20 cellular contexts compared by ENCODE assay signal in genomic region chr16:72646615-72647014, GRCh38.
DNase-seq lines count a peak whose midpoint lies in the region; ATAC-seq, FAIRE-seq and TF ChIP-seq lines count a peak whose summit lies in the region.
"Had no signal": no experiment of that assay in that cellular context is flagged by ENCODE, and none has a peak within 500 bp of the region (broad histone marks: within the 10 kb centered on the region; RNA-seq: fewer than 3 reads in every experiment).

No MANE protein-coding gene starts in this region.

- TF ChIP-seq RAD21 in GM12878 (IDR thresholded peaks at IDR 0.05; ENCODE audit: insufficient read depth, low read depth, low read length) = no peak

- H3K9me3 Mint-ChIP-seq in Calu3 (ENCODE audit: low read depth, unreplicated experiment) = no peaks in the 10 kb centered on the region

- H2AFZ ChIP-seq in GM12878 (ENCODE audit: control insufficient read depth, low read depth, low read length) = no peak overlapping the region
- H2AFZ ChIP-seq in Karpas-422 (ENCODE audit: low read length) = no peak overlapping the region
- H2AFZ ChIP-seq: GM23338 had no signal

- BruUV-seq in A673 (replicated peaks; lab: Mats Ljungman, UMichigan) (no TSS peak), GM12878 (replicated peaks; lab: Mats Ljungman, UMichigan) (no TSS peak), Calu3 (replicated peaks; lab: Mats Ljungman, UMichigan) (no TSS peak)

- RAD21 ChIA-PET in GM12878 (lab: Charles Lee; ENCODE audit: unreplicated experiment) = no interaction called here

- intact Hi-C loops in A673 (cut with micrococcal nuclease; ENCODE audit: unreplicated experiment) (no loop called here), GM12878 (cut with micrococcal nuclease; ENCODE audit: unreplicated experiment) (no loop called here), Calu3 (cut with micrococcal nuclease; ENCODE audit: unreplicated experiment) (no loop called here)

- no peaks in the 10 kb centered on the region for H3K4me1 ChIP-seq in A673 (ENCODE audit: insufficient read depth, low read length, poor library complexity, severe bottlenecking)
- no peaks in the 10 kb centered on the region for H3K4me1 ChIP-seq in BE2C
- peaks cover 6% of the 10 kb centered on the region; the same call in 1 of the 2 replicates for H3K4me1 ChIP-seq in GM12878 (ENCODE audit: control insufficient read depth, insufficient read depth, low read length)
- H3K4me1 ChIP-seq in Karpas-422 (ENCODE audit: low read length) = no peaks in the 10 kb centered on the region
- H3K4me1 ChIP-seq: Peyer's patch had no signal

- H3K4me2 ChIP-seq in GM12878 (ENCODE audit: control insufficient read depth, insufficient read depth) (no peak overlapping the region), Karpas-422 (ENCODE audit: low read depth, low read length, poor library complexity, severe bottlenecking) (no peak overlapping the region)

- H3K36me3 ChIP-seq in A673 (ENCODE audit: insufficient read depth, low read length, poor library complexity, severe bottlenecking) (no peaks in the 10 kb centered on the region), BE2C (no peaks in the 10 kb centered on the region), GM12878 (ENCODE audit: control insufficient read depth in 2 of 2, insufficient read depth in 2 of 2, low read length in 1 of 2) (no peaks in the 10 kb centered on the region), Karpas-422 (ENCODE audit: insufficient read depth, low read length) (no peaks in the 10 kb centered on the region)
- H3K36me3 ChIP-seq: Peyer's patch had no signal

- H3K27ac ChIP-seq in A673 (ENCODE audit: low read depth, low read length, poor library complexity, severe bottlenecking) = no peak overlapping the region
- H3K27ac ChIP-seq in GM12878 (ENCODE audit: control insufficient read depth, insufficient read depth) = no peak overlapping the region
- no peak overlapping the region for H3K27ac ChIP-seq in Karpas-422 (ENCODE audit: low read length)
- H3K27ac ChIP-seq: Peyer's patch had no signal

- SMC1A ChIA-PET in GM12878 (lab: Charles Lee; ENCODE audit: uncharacterized antibody, unreplicated experiment) = no interaction called here

- H3K27me3 ChIP-seq in A673 (replicated peaks; ENCODE audit: insufficient read depth, low read depth, low read length, poor library complexity) = no peaks in the 10 kb centered on the region
- H3K27me3 ChIP-seq in BE2C = no peaks in the 10 kb centered on the region
- H3K27me3 ChIP-seq in GM12878 (replicated peaks in 1 of 2; ENCODE audit: control insufficient read depth in 2 of 2, insufficient read depth in 2 of 2, low read length in 1 of 2) = no peaks in the 10 kb centered on the region
- H3K27me3 ChIP-seq in Karpas-422 (ENCODE audit: low read length) = no peaks in the 10 kb centered on the region
- H3K27me3 ChIP-seq: Peyer's patch had no signal

- H3K36me3 Mint-ChIP-seq in Calu3 (ENCODE audit: insufficient read depth, unreplicated experiment) = no peaks in the 10 kb centered on the region
- H3K36me3 Mint-ChIP-seq: CD14-positive monocyte, T-cell had no signal

- TF ChIP-seq EP300 in GM12878 (IDR thresholded peaks at IDR 0.05; ENCODE audit: borderline replicate concordance in 1 of 2, control insufficient read depth in 1 of 2, low read depth in 2 of 2, low read length in 2 of 2) = no peak

- H3K27ac Mint-ChIP-seq in Calu3 (ENCODE audit: unreplicated experiment) = no peak overlapping the region
- H3K27ac Mint-ChIP-seq: CD14-positive monocyte, IgD-negative memory B cell, T-cell had no signal

- POLR2A ChIA-PET in A673 (lab: Charles Lee; ENCODE audit: low non-redundant PET) (no interaction called here), GM12878 (lab: Charles Lee) (no interaction called here)

- FAIRE-seq in GM12878 (lab: Jason Lieb, UNC) = no peak
- FAIRE-seq: HTR-8/SVneo had no signal

- CTCF ChIA-PET in A673 (lab: Charles Lee) (no interaction called here), GM12878 (lab: Yijun Ruan, JAX) (no interaction called here), Calu3 (lab: Charles Lee) (no interaction called here)

- in situ Hi-C loops in GM12878 (cut with MboI) = no loop called here

- H4K20me1 ChIP-seq in GM12878 (ENCODE audit: control insufficient read depth, insufficient read depth) (no peaks in the 10 kb centered on the region), Karpas-422 (ENCODE audit: insufficient read depth, low read depth, low read length) (no peaks in the 10 kb centered on the region)

- no peaks in the 10 kb centered on the region for H3K27me3 Mint-ChIP-seq in Calu3 (ENCODE audit: unreplicated experiment)
- H3K27me3 Mint-ChIP-seq: IgD-negative memory B cell, T-cell had no signal

- H3K4me3 Mint-ChIP-seq in Calu3 (ENCODE audit: low read depth, unreplicated experiment) = no peak overlapping the region
- H3K4me3 Mint-ChIP-seq: CD14-positive monocyte, GM23338, IgD-negative memory B cell, T-cell had no signal

- H3K9ac ChIP-seq in GM12878 (ENCODE audit: control insufficient read depth, insufficient read depth, low read length) (no peak overlapping the region), Karpas-422 (ENCODE audit: low read length) (no peak overlapping the region)

- H3K4me3 ChIP-seq in A673 (ENCODE audit: low read depth, low read length, poor library complexity, severe bottlenecking) (no peak overlapping the region), BE2C (ENCODE audit: low read depth, low read length) (no peak overlapping the region), GM12878 (no peak overlapping the region), Karpas-422 (ENCODE audit: low read length) (no peak overlapping the region)
- H3K4me3 ChIP-seq: GM23338, Peyer's patch had no signal

- H3K79me2 ChIP-seq in GM12878 (ENCODE audit: control insufficient read depth, insufficient read depth, low read length) = no peaks in the 10 kb centered on the region; the same call in 1 of the 2 replicates
- peaks cover 7% of the 10 kb centered on the region for H3K79me2 ChIP-seq in Karpas-422 (ENCODE audit: low read length)

- no peaks in the 10 kb centered on the region for H3K9me3 ChIP-seq in A673 (ENCODE audit: low read depth, low read length, poor library complexity, severe bottlenecking)
- H3K9me3 ChIP-seq in BE2C = no peaks in the 10 kb centered on the region
- H3K9me3 ChIP-seq in GM12878 (replicated peaks; ENCODE audit: control insufficient read depth, insufficient read depth, low read length) = peaks cover 4% of the 10 kb centered on the region; the same call in 2 of the 3 replicates
- no peaks in the 10 kb centered on the region for H3K9me3 ChIP-seq in Karpas-422 (ENCODE audit: low read length)
- H3K9me3 ChIP-seq: Peyer's patch had no signal

- no peaks in the 10 kb centered on the region for H3K4me1 Mint-ChIP-seq in Calu3 (ENCODE audit: low read depth, unreplicated experiment)
- H3K4me1 Mint-ChIP-seq: CD14-positive monocyte, T-cell had no signal

- TF ChIP-seq POLR2A in GM12878 (IDR thresholded peaks at IDR 0.05; ENCODE audit: low read depth, low read length) = no peak

- 91% methylated on average over 3 of the region's 3 CpGs for WGBS in GM12878 (ENCODE audit: insufficient coverage, insufficient replicate concordance, low lambda C conversion rate, missing lambda C conversion rate)

- no peaks in the 10 kb centered on the region for H3K9me2 ChIP-seq in Karpas-422 (replicated peaks; ENCODE audit: insufficient read depth, low read length)

- TF ChIP-seq CTCF in A673 (conservative IDR thresholded peaks at IDR 0.05; ENCODE audit: low read depth, low read length) (no peak), BE2C (IDR thresholded peaks at IDR 0.05; ENCODE audit: low read depth, low read length) (no peak), GM12878 (IDR thresholded peaks at IDR 0.05 in 2 of 3, conservative IDR thresholded peaks at IDR 0.05 in 1 of 3; ENCODE audit: control insufficient read depth in 2 of 3, extremely low read depth in 1 of 3, insufficient read depth in 1 of 3, low read depth in 3 of 3, low read length in 3 of 3) (no peak), Calu3 (IDR thresholded peaks at IDR 0.05; ENCODE audit: unreplicated experiment) (no peak)

- DNase-seq in A673 (ENCODE audit: low spot score) = peak; percentile 35
- DNase-seq in BE2C = peak; percentile 21
- DNase-seq in NCI-H2171 (lab: John Stamatoyannopoulos, UW) = peak; percentile 13
- DNase-seq in GM12878 (ENCODE audit: low read depth, low spot score) = no peak
- no peak for DNase-seq in Karpas-422
- no peak for DNase-seq in activated CD4-positive, alpha-beta T cell treated with anti-CD3 and anti-CD28 coated beads, Interleukin-2, amount 50 U/mL, for 4 hours
- no peak for DNase-seq in NCI-H2107 treated with DMSO at 0.1 percent for 48 hours (lab: John Stamatoyannopoulos, UW; ENCODE audit: unreplicated experiment)
- DNase-seq in Calu3 = no peak
- DNase-seq: AML-193, GF-D8, NCI-H1930, NCI-H526, Peyer's patch, T-cell had no signal

- no peak for ATAC-seq in GM12878
- ATAC-seq: GM23338, HCT116, Right ventricle myocardium inferior, T-cell had no signal

TF ChIP-seq in GM12878, 131 proteins besides CTCF, POLR2A, EP300 and RAD21:
- no peak for TF ChIP-seq SRF (IDR thresholded peaks at IDR 0.05; ENCODE audit: low read depth in 2 of 2, low read length in 2 of 2)
- TF ChIP-seq SMAD1 (IDR thresholded peaks at IDR 0.05; ENCODE audit: low read depth, partially characterized antibody) = peak; percentile 42

Comparison
In these comparisons a context has a peak if more than half of its experiments do, and no peak if none do; other contexts are left out.
1. DNase-seq: peak in A673 (single experiment), BE2C (single experiment) and NCI-H2171 (single experiment); none in GM12878 (single experiment), Karpas-422 (single experiment), activated CD4-positive, alpha-beta T cell treated with anti-CD3 and anti-CD28 coated beads, Interleukin-2, amount 50 U/mL, for 4 hours (0 of 2), NCI-H2107 treated with DMSO at 0.1 percent for 48 hours (single experiment) and Calu3 (single experiment).